In genomic region chr16:50065624-50066481, GRCh38 we compare ENCODE assay signal across 8 cellular contexts. TPM values are rescaled to one million over a fixed set of nuclear protein-coding genes. Genes with fewer than 3 reads are reported as not detected.
DNase-seq lines count a peak whose midpoint lies in the region; ATAC-seq and TF ChIP-seq lines count a peak whose summit lies in the region.

A gene with protein sequence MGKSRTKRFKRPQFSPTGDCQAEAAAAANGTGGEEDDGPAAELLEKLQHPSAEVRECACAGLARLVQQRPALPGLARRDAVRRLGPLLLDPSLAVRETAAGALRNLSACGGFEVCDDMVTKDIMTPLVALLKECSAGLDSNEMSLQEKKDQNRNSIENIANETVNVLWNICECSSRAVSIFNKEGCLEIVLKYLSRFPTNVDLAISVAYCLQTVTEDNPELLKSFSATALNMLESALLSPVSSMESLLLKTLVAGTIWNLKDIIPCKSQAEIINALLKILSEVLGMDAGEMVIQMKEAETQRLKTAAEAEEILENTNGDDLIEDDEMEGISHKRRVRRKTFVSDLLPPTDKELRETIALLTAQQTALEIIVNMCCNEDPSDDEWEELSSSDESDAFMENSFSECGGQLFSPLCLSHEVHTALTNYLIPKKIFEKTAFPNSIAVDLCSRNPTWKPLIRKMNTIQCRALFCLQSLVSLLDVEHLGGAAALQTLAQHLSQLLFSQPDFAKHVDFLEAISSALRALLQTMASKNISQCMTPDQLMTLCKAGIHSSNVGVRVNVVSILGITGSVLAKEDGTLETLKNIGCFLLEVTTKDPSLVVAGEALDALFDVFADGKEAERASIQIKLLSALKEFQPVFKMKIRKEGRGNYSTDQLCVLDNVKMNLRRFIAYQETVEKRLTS (plus strand): TSS chr16:50065970. CDS start chr16:50066132, 162 bp downstream.

- TF ChIP-seq POLR2A in GM19099 (IDR thresholded peaks at IDR 0.05; ENCODE audit: extremely low read depth, insufficient read length, low read depth): peak; percentile 59

- DNase-seq in AG20443 (ENCODE audit: low spot score): peak; percentile 99
- peak; percentile 89 for DNase-seq in NCI-H460 (ENCODE audit: extremely low read depth, low read depth)
- peak; percentile 93 for DNase-seq in activated CD4-positive, alpha-beta T cell treated with anti-CD3 and anti-CD28 coated beads for 1 hour
- peak; percentile 95 for DNase-seq in chondrocyte (ENCODE audit: low spot score)
- peak; percentile 88 for DNase-seq in kidney glomerular epithelial cell (lab: John Stamatoyannopoulos, UW)
- DNase-seq in stimulated activated CD4-positive, alpha-beta T cell treated with anti-CD3 and anti-CD28 coated beads, Interleukin-15, amount 100 ng/mL, for 48 hours (ENCODE audit: low read depth in 2 of 2): peak; percentile 89 to 94

- ATAC-seq in HG03378 (IDR thresholded peaks at IDR 0.05; ENCODE audit: unreplicated experiment): peak; percentile 52

- H3K27me3 Mint-ChIP-seq in chondrocyte (ENCODE audit: low read depth): no peaks in the 10 kb centered on the region

- peak within 1 kb of the TSS; percentile 96 for H3K27ac Mint-ChIP-seq in chondrocyte (ENCODE audit: unreplicated experiment)

- peaks cover 37% of the 10 kb centered on the region for H3K4me1 Mint-ChIP-seq in chondrocyte (ENCODE audit: low read depth)

- no peak for TF ChIP-seq CTCF in chondrocyte (IDR thresholded peaks at IDR 0.05)

- H3K9me3 Mint-ChIP-seq in chondrocyte (ENCODE audit: low read depth): no peaks in the 10 kb centered on the region

- H3K36me3 Mint-ChIP-seq in chondrocyte (ENCODE audit: low read depth): peaks cover 6% of the 10 kb centered on the region

- peak within 1 kb of the TSS; percentile 85 for H3K4me3 Mint-ChIP-seq in chondrocyte (ENCODE audit: unreplicated experiment)

RNA-seq across cellular contexts. Expression of the gene that starts here (rescaled TPM):
- 25.7 and 30.0 TPM in 2 replicates for total RNA-seq in NCI-H460 (2014; rRNA removed; shearing (Covaris generic))
- polyA plus RNA-seq in NCI-H460 (2014; cell fraction: nucleus; rRNA removed): 29.3 and 44.7 TPM in 2 replicates
- 16.0 to 19.8 TPM (median 17.3 TPM) in 3 replicates for total RNA-seq in chondrocyte

Comparison
In these comparisons a context has a peak if more than half of its experiments do, and no peak if none do; other contexts are left out.
1. Peak in every context shown above with its lines: DNase-seq and ATAC-seq.